In the genomic region with DNA sequence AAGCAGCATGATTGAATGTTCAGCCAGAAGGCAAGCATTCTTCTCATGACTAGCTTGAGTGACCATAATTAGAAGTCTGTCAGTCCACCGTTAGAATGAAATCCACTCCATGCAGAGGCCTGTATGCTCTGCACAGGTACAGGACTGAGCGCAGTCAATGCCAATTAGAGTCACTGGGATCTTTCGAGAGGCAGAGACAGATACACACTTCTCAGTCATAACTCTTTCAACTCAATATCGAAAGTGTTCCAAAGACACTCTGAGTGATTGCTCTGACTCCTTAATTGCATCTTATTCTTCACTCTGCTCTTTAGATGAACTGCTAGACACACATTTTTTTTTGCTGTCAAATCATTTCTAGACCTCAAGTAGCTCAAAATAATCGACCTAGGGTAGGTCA, we compare ENCODE assay signal across 31 cellular contexts.
"Had no signal": no experiment of that assay in that cellular context is flagged by ENCODE, and none has a peak within 500 bp of the region (broad histone marks: within the 10 kb centered on the region; RNA-seq: fewer than 3 reads in every experiment).

No MANE protein-coding gene starts in this region.

- H3K27me3 Mint-ChIP-seq: activated B cell treated with CpG ODN at 0.5 μM for 24 hours; activated CD8-positive, alpha-beta memory T cell treated with anti-CD3 and anti-CD28 coated beads, Interleukin-2, amount 10 ng/mL, durations not matched to agents 7 days and 5 days; activated CD8-positive, alpha-beta T cell treated with anti-CD3 and anti-CD28 coated beads for 36 hours; activated naive CD4-positive, alpha-beta T cell treated with anti-CD3 and anti-CD28 coated beads, Interleukin-2, amount 10 ng/mL, durations not matched to agents 7 days and 5 days; activated naive CD8-positive, alpha-beta T cell treated with anti-CD3 and anti-CD28 coated beads, Interleukin-2, amount 10 ng/mL, durations not matched to agents 7 days and 5 days; brain; dendritic cell treated with granulocyte-macrophage colony-stimulating factor and Interleukin-4, amounts not matched to agents 40 ng/mL and 50 ng/mL, for 4 days had no signal

- H3K4me3 ChIP-seq: ascending aorta, breast epithelium, cardiac muscle cell, coronary artery, dorsolateral prefrontal cortex had no signal

- FAIRE-seq: frontal cortex had no signal

- H3K36me3 Mint-ChIP-seq: activated CD8-positive, alpha-beta memory T cell treated with anti-CD3 and anti-CD28 coated beads, Interleukin-2, amount 10 ng/mL, durations not matched to agents 7 days and 5 days; activated naive CD4-positive, alpha-beta T cell treated with anti-CD3 and anti-CD28 coated beads, Interleukin-2, amount 10 ng/mL, durations not matched to agents 7 days and 5 days; activated naive CD4-positive, alpha-beta T cell treated with anti-CD3 and anti-CD28 coated beads, Interleukin-2, amount 50 U/mL, for 72 hours; activated naive CD8-positive, alpha-beta T cell treated with anti-CD3 and anti-CD28 coated beads, Interleukin-2, amount 10 ng/mL, durations not matched to agents 7 days and 5 days; brain had no signal

- H3K36me3 ChIP-seq: ascending aorta, breast epithelium, cardiac muscle cell, WERI-Rb-1 had no signal

- H3K9me3 ChIP-seq: ascending aorta, breast epithelium had no signal

- H3K27ac Mint-ChIP-seq: activated B cell treated with CpG ODN at 0.5 μM for 24 hours; activated CD8-positive, alpha-beta memory T cell treated with anti-CD3 and anti-CD28 coated beads, Interleukin-2, amount 10 ng/mL, durations not matched to agents 7 days and 5 days; activated CD8-positive, alpha-beta T cell treated with anti-CD3 and anti-CD28 coated beads for 36 hours; activated naive CD4-positive, alpha-beta T cell treated with anti-CD3 and anti-CD28 coated beads, Interleukin-2, amount 10 ng/mL, durations not matched to agents 7 days and 5 days; activated naive CD4-positive, alpha-beta T cell treated with anti-CD3 and anti-CD28 coated beads, Interleukin-2, amount 50 U/mL, for 72 hours; activated naive CD8-positive, alpha-beta T cell treated with anti-CD3 and anti-CD28 coated beads, Interleukin-2, amount 10 ng/mL, durations not matched to agents 7 days and 5 days; activated T-cell treated with anti-CD3 and anti-CD28 coated beads, Interleukin-2, amount 50 U/mL, for 72 hours; brain; dendritic cell treated with granulocyte-macrophage colony-stimulating factor and Interleukin-4, amounts not matched to agents 40 ng/mL and 50 ng/mL, for 4 days; endodermal cell had no signal

- H3K4me3 Mint-ChIP-seq: activated B cell treated with CpG ODN at 0.5 μM for 24 hours; activated CD8-positive, alpha-beta memory T cell treated with anti-CD3 and anti-CD28 coated beads, Interleukin-2, amount 10 ng/mL, durations not matched to agents 7 days and 5 days; activated CD8-positive, alpha-beta T cell treated with anti-CD3 and anti-CD28 coated beads for 36 hours; activated naive CD4-positive, alpha-beta T cell treated with anti-CD3 and anti-CD28 coated beads, Interleukin-2, amount 10 ng/mL, durations not matched to agents 7 days and 5 days; activated naive CD8-positive, alpha-beta T cell treated with anti-CD3 and anti-CD28 coated beads, Interleukin-2, amount 10 ng/mL, durations not matched to agents 7 days and 5 days; activated T-cell treated with anti-CD3 and anti-CD28 coated beads, Interleukin-2, amount 50 U/mL, for 72 hours; brain; dendritic cell treated with granulocyte-macrophage colony-stimulating factor and Interleukin-4, amounts not matched to agents 40 ng/mL and 50 ng/mL, for 4 days; endodermal cell had no signal

- H3K27me3 ChIP-seq: ascending aorta, breast epithelium, cardiac muscle cell, dorsolateral prefrontal cortex had no signal

- DNase-seq: activated B cell treated with CpG ODN at 0.5 μM for 24 hours; activated CD4-positive, alpha-beta T cell treated with anti-CD3 and anti-CD28 coated beads for 48 hours; activated CD4-positive, alpha-beta T cell treated with anti-CD3 and anti-CD28 coated beads, Interleukin-2, amount 50 U/mL, for 1 hour; activated CD4-positive, alpha-beta T cell treated with anti-CD3 and anti-CD28 coated beads, Interleukin-2, amount 50 U/mL, for 48 hours; activated CD8-positive, alpha-beta memory T cell treated with anti-CD3 and anti-CD28 coated beads, Interleukin-2, amount 10 ng/mL, durations not matched to agents 7 days and 5 days; activated CD8-positive, alpha-beta memory T cell treated with anti-CD3 and anti-CD28 coated beads, Interleukin-2, amount 50 U/mL, for 4 hours; activated CD8-positive, alpha-beta T cell treated with anti-CD3 and anti-CD28 coated beads for 36 hours; activated gamma-delta T cell; activated naive CD4-positive, alpha-beta T cell; activated naive CD4-positive, alpha-beta T cell treated with anti-CD3 and anti-CD28 coated beads, Interleukin-2, amount 10 ng/mL, durations not matched to agents 7 days and 5 days; activated naive CD8-positive, alpha-beta T cell treated with anti-CD3 and anti-CD28 coated beads, Interleukin-2, amount 10 ng/mL, durations not matched to agents 7 days and 5 days; activated T-cell treated with anti-CD3 and anti-CD28 coated beads, Interleukin-2, amount 50 U/mL, for 1 hour; activated T-cell treated with anti-CD3 and anti-CD28 coated beads, Interleukin-2, amount 50 U/mL, for 72 hours; central memory CD4-positive, alpha-beta T cell; effector memory CD4-positive, alpha-beta T cell; endodermal cell; foreskin fibroblast; hippocampal formation; T-helper 9 cell; WERI-Rb-1 had no signal

- H3K4me1 Mint-ChIP-seq: activated B cell treated with CpG ODN at 0.5 μM for 24 hours; activated CD8-positive, alpha-beta memory T cell treated with anti-CD3 and anti-CD28 coated beads, Interleukin-2, amount 10 ng/mL, durations not matched to agents 7 days and 5 days; activated naive CD4-positive, alpha-beta T cell treated with anti-CD3 and anti-CD28 coated beads, Interleukin-2, amount 10 ng/mL, durations not matched to agents 7 days and 5 days; activated naive CD8-positive, alpha-beta T cell treated with anti-CD3 and anti-CD28 coated beads, Interleukin-2, amount 10 ng/mL, durations not matched to agents 7 days and 5 days; brain had no signal

- H3K4me1 ChIP-seq: ascending aorta, breast epithelium had no signal

- H3K9me3 Mint-ChIP-seq: activated naive CD4-positive, alpha-beta T cell treated with anti-CD3 and anti-CD28 coated beads, Interleukin-2, amount 10 ng/mL, durations not matched to agents 7 days and 5 days; activated naive CD4-positive, alpha-beta T cell treated with anti-CD3 and anti-CD28 coated beads, Interleukin-2, amount 50 U/mL, for 72 hours; activated T-cell treated with anti-CD3 and anti-CD28 coated beads, Interleukin-2, amount 50 U/mL, for 72 hours; dendritic cell treated with granulocyte-macrophage colony-stimulating factor and Interleukin-4, amounts not matched to agents 40 ng/mL and 50 ng/mL, for 4 days; endodermal cell had no signal

- H3K27ac ChIP-seq: ascending aorta, breast epithelium, cardiac muscle cell, coronary artery, WERI-Rb-1 had no signal

- ATAC-seq: activated CD4-positive, CD25-positive, alpha-beta regulatory T cell treated with anti-CD3 and anti-CD28 coated beads, Interleukin-2, amount 50 U/mL, for 24 hours; activated CD8-positive, alpha-beta memory T cell treated with anti-CD3 and anti-CD28 coated beads, Interleukin-2, amount 10 ng/mL, durations not matched to agents 7 days and 5 days; activated CD8-positive, alpha-beta T cell treated with anti-CD3 and anti-CD28 coated beads for 36 hours; activated naive CD4-positive, alpha-beta T cell treated with anti-CD3 and anti-CD28 coated beads, Interleukin-2, amount 50 U/mL, for 72 hours; activated T-cell treated with anti-CD3 and anti-CD28 coated beads, Interleukin-2, amount 50 U/mL, for 72 hours; esophagus mucosa had no signal
